Comparison of ENCODE assay signal across 39 cellular contexts in genomic region chr1:241221319-241221718, GRCh38.
"Had no signal": no experiment of that assay in that cellular context is flagged by ENCODE, and none has a peak within 500 bp of the region (broad histone marks: within the 10 kb centered on the region; RNA-seq: fewer than 3 reads in every experiment).

No MANE protein-coding gene starts in this region.

- ATAC-seq: activated CD4-positive, alpha-beta T cell treated with anti-CD3 and anti-CD28 coated beads for 36 hours; activated CD4-positive, CD25-positive, alpha-beta regulatory T cell treated with anti-CD3 and anti-CD28 coated beads, Interleukin-2, amount 50 U/mL, for 24 hours; activated CD8-positive, alpha-beta T cell treated with anti-CD3 and anti-CD28 coated beads for 36 hours; activated naive CD4-positive, alpha-beta T cell treated with anti-CD3 and anti-CD28 coated beads, Interleukin-2, amount 50 U/mL, for 72 hours; activated T-cell treated with anti-CD3 and anti-CD28 coated beads, Interleukin-2, amount 50 U/mL, for 4 hours; activated T-cell treated with anti-CD3 and anti-CD28 coated beads, Interleukin-2, amount 50 U/mL, for 72 hours; activated T-helper 17 cell treated with anti-CD3 and anti-CD28 coated beads, Interleukin-2, amount 50 U/mL, for 72 hours had no signal

- H3K4me1 Mint-ChIP-seq: activated CD4-positive, alpha-beta T cell treated with anti-CD3 and anti-CD28 coated beads for 36 hours; activated CD4-positive, alpha-beta T cell treated with anti-CD3 and anti-CD28 coated beads, Interleukin-2, amount 10 ng/mL, durations not matched to agents 7 days and 5 days; activated naive CD8-positive, alpha-beta T cell treated with anti-CD3 and anti-CD28 coated beads for 36 hours; activated T-helper 17 cell treated with anti-CD3 and anti-CD28 coated beads, Interleukin-2, amount 50 U/mL, for 72 hours; brain; central memory CD8-positive, alpha-beta T cell had no signal

- H3K4me3 Mint-ChIP-seq: activated CD4-positive, alpha-beta memory T cell treated with anti-CD3 and anti-CD28 coated beads for 36 hours; activated CD4-positive, alpha-beta T cell treated with anti-CD3 and anti-CD28 coated beads for 36 hours; activated CD4-positive, alpha-beta T cell treated with anti-CD3 and anti-CD28 coated beads, Interleukin-2, amount 10 ng/mL, durations not matched to agents 7 days and 5 days; activated CD8-positive, alpha-beta T cell treated with anti-CD3 and anti-CD28 coated beads for 36 hours; activated naive CD4-positive, alpha-beta T cell treated with anti-CD3 and anti-CD28 coated beads for 36 hours; activated naive CD8-positive, alpha-beta T cell treated with anti-CD3 and anti-CD28 coated beads for 36 hours; activated T-cell treated with anti-CD3 and anti-CD28 coated beads, Interleukin-2, amount 50 U/mL, for 4 hours; activated T-cell treated with anti-CD3 and anti-CD28 coated beads, Interleukin-2, amount 50 U/mL, for 72 hours; activated T-helper 1 cell treated with anti-CD3 and anti-CD28 coated beads, Interleukin-12 subunit alpha, Interleukin-12 subunit beta, Interleukin-2, Interleukin-4 antibody, amounts not matched to agents 30 ng/mL and 10 ng/mL and 1 ng/mL, durations not matched to agents 14 hours and 24 hours and 36 hours; activated T-helper 17 cell treated with anti-CD3 and anti-CD28 coated beads, Interleukin-2, amount 50 U/mL, for 72 hours; brain; central memory CD8-positive, alpha-beta T cell; T-helper 1 cell treated with Interleukin-12 subunit alpha and Interleukin-12 subunit beta and Interleukin-4 antibody, amounts not matched to agents 30 μg/mL and 1 μg/mL, for 36 hours; T-helper 2 cell treated with Interferon-gamma antibody and Interleukin-4, amounts not matched to agents 5 μg/mL and 100 μg/mL, for 36 hours had no signal

- H3K9me3 ChIP-seq: adrenal gland, ascending aorta had no signal

- FAIRE-seq: bronchial epithelial cell, TTC549 had no signal

- H3K36me3 Mint-ChIP-seq: activated CD4-positive, alpha-beta memory T cell treated with anti-CD3 and anti-CD28 coated beads for 36 hours; activated naive CD8-positive, alpha-beta T cell treated with anti-CD3 and anti-CD28 coated beads for 36 hours; brain had no signal

- H3K27me3 ChIP-seq: adrenal gland, ascending aorta, cardiac muscle cell had no signal

- H3K27ac ChIP-seq: adrenal gland, ascending aorta, cardiac muscle cell, VCaP had no signal

- H3K36me3 ChIP-seq: adrenal gland, ascending aorta, cardiac muscle cell had no signal

- H3K27ac Mint-ChIP-seq: activated CD4-positive, alpha-beta memory T cell treated with anti-CD3 and anti-CD28 coated beads for 36 hours; activated CD4-positive, alpha-beta T cell treated with anti-CD3 and anti-CD28 coated beads for 36 hours; activated CD4-positive, alpha-beta T cell treated with anti-CD3 and anti-CD28 coated beads, Interleukin-2, amount 10 ng/mL, durations not matched to agents 7 days and 5 days; activated CD8-positive, alpha-beta T cell treated with anti-CD3 and anti-CD28 coated beads for 36 hours; activated naive CD4-positive, alpha-beta T cell treated with anti-CD3 and anti-CD28 coated beads for 36 hours; activated naive CD8-positive, alpha-beta T cell treated with anti-CD3 and anti-CD28 coated beads for 36 hours; activated T-cell treated with anti-CD3 and anti-CD28 coated beads, Interleukin-2, amount 50 U/mL, for 72 hours; activated T-helper 1 cell treated with anti-CD3 and anti-CD28 coated beads, Interleukin-12 subunit alpha, Interleukin-12 subunit beta, Interleukin-2, Interleukin-4 antibody, amounts not matched to agents 30 ng/mL and 10 ng/mL and 1 ng/mL, durations not matched to agents 14 hours and 24 hours and 36 hours; activated T-helper 17 cell treated with anti-CD3 and anti-CD28 coated beads, Interleukin-2, amount 50 U/mL, for 72 hours; brain; T-helper 1 cell treated with Interleukin-12 subunit alpha and Interleukin-12 subunit beta and Interleukin-4 antibody, amounts not matched to agents 30 μg/mL and 1 μg/mL, for 36 hours; T-helper 2 cell treated with Interferon-gamma antibody and Interleukin-4, amounts not matched to agents 5 μg/mL and 100 μg/mL, for 36 hours had no signal

- H3K4me3 ChIP-seq: adrenal gland, ascending aorta, cardiac muscle cell had no signal

- H3K4me1 ChIP-seq: adrenal gland, ascending aorta had no signal

- H3K27me3 Mint-ChIP-seq: activated CD4-positive, alpha-beta memory T cell treated with anti-CD3 and anti-CD28 coated beads for 36 hours; activated CD4-positive, alpha-beta T cell treated with anti-CD3 and anti-CD28 coated beads for 36 hours; activated CD4-positive, alpha-beta T cell treated with anti-CD3 and anti-CD28 coated beads, Interleukin-2, amount 10 ng/mL, durations not matched to agents 7 days and 5 days; activated CD8-positive, alpha-beta T cell treated with anti-CD3 and anti-CD28 coated beads for 36 hours; activated naive CD8-positive, alpha-beta T cell treated with anti-CD3 and anti-CD28 coated beads for 36 hours; activated T-helper 17 cell treated with anti-CD3 and anti-CD28 coated beads, Interleukin-2, amount 50 U/mL, for 72 hours; central memory CD8-positive, alpha-beta T cell had no signal

- DNase-seq: activated CD4-positive, alpha-beta memory T cell treated with anti-CD3 and anti-CD28 coated beads for 36 hours; activated CD4-positive, alpha-beta T cell treated with anti-CD3 and anti-CD28 coated beads for 1 hour; activated CD4-positive, alpha-beta T cell treated with anti-CD3 and anti-CD28 coated beads for 36 hours; activated CD4-positive, alpha-beta T cell treated with anti-CD3 and anti-CD28 coated beads for 48 hours; activated CD4-positive, alpha-beta T cell treated with anti-CD3 and anti-CD28 coated beads, Interleukin-2, amount 10 ng/mL, durations not matched to agents 7 days and 5 days; activated CD4-positive, alpha-beta T cell treated with anti-CD3 and anti-CD28 coated beads, Interleukin-2, amount 50 U/mL, for 4 hours; activated CD4-positive, CD25-positive, alpha-beta regulatory T cell; activated CD8-positive, alpha-beta memory T cell treated with anti-CD3 and anti-CD28 coated beads, Interleukin-2, amount 50 U/mL, for 4 hours; activated CD8-positive, alpha-beta T cell treated with anti-CD3 and anti-CD28 coated beads for 36 hours; activated effector memory CD4-positive, alpha-beta T cell treated with anti-CD3 and anti-CD28 coated beads, Interleukin-2, amount 50 U/mL, for 16 hours; activated gamma-delta T cell treated with Interleukin-2 at 50 U/mL for 16 hours; activated naive CD4-positive, alpha-beta T cell; activated naive CD4-positive, alpha-beta T cell treated with anti-CD3 and anti-CD28 coated beads for 36 hours; activated naive CD4-positive, alpha-beta T cell treated with anti-CD3 and anti-CD28 coated beads, Interleukin-2, amount 50 U/mL, for 16 hours; activated naive CD8-positive, alpha-beta T cell treated with anti-CD3 and anti-CD28 coated beads for 36 hours; activated T-cell treated with anti-CD3 and anti-CD28 coated beads for 4 hours; activated T-cell treated with anti-CD3 and anti-CD28 coated beads, Interleukin-2, amount 50 U/mL, for 1 hour; activated T-cell treated with anti-CD3 and anti-CD28 coated beads, Interleukin-2, amount 50 U/mL, for 4 hours; activated T-cell treated with anti-CD3 and anti-CD28 coated beads, Interleukin-2, amount 50 U/mL, for 72 hours; adrenal gland; amniotic stem cell; caudate nucleus; cerebellar nuclear complex; T-helper 1 cell; T-helper 2 cell; T-helper 9 cell had no signal
